8 cellular contexts compared by ENCODE assay signal in the genomic region with DNA sequence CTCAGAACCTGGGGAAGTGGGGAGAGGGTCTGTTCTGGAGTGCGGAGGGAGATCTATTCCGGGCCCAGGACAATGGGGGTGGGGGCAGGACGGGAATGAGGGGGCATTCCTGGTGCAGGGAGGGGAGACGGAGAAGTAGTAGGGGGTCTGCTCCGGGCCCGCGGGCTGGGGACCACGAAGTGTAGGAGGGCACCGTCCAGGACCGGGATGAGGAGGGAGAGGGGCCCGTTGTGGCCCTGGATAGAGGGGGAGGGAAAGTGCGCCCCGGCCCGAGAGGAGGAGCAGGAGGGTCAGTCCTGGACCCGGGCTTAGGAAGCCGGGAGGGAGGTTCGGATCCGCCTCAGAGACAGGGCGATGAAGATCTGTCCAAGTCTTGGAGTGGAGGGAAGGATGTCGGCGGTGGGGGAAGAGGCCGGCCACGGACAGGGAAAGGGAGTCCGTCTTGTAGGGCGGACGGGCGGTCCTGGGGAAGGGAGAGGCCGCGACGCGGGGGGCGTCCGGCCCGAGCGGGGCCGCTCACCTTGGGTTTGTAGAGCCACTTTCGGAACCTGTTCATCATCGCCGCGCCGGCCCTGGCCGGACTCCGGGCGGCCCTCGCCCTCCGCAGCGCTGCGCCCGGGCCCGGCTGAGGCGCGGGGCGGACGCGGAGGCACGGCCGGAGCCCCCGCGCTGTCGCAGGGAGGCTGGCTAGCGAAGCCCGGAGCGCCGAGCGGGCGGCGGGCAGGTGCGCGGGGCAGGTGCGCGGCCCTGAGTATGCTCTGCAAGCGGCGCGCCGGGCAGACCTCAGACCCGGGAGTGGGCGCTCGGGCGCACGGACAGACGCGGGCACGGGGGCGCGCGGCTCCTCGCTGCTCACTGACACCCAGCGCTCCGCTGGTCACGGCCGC. TPM values are rescaled to one million over a fixed set of nuclear protein-coding genes. Genes with fewer than 3 reads are reported as not detected.
DNase-seq lines count a peak whose midpoint lies in the region; ATAC-seq, FAIRE-seq and TF ChIP-seq lines count a peak whose summit lies in the region.

TSS of gene ZFYVE28 (minus strand) at position 881 of the 887 bp plus-strand sequence. CDS start at position 559, 322 bp downstream.

- H3K79me2 ChIP-seq in Loucy (ENCODE audit: insufficient read depth, low read length) (no peaks in the 10 kb centered on the region), astrocyte (ENCODE audit: insufficient read depth, low read length) (no peaks in the 10 kb centered on the region)

- H3K9me3 ChIP-seq in Loucy (ENCODE audit: insufficient read depth, low read depth, low read length) (no peaks in the 10 kb centered on the region), astrocyte (ENCODE audit: insufficient read depth, low read depth, low read length) (no peaks in the 10 kb centered on the region), stomach smooth muscle (ENCODE audit: control insufficient read depth in 2 of 2, low read length in 2 of 2) (no peaks in the 10 kb centered on the region)

- peak within 1 kb of the TSS; percentile 41 for H3K27ac Mint-ChIP-seq in astrocyte (ENCODE audit: unreplicated experiment)

- peak within 1 kb of the TSS; percentile 96 for H3K4me2 ChIP-seq in Loucy (ENCODE audit: low read depth, low read length, poor library complexity, severe bottlenecking)
- H3K4me2 ChIP-seq in astrocyte (ENCODE audit: low read length) = peak within 1 kb of the TSS; percentile 97

- no peaks in the 10 kb centered on the region for H3K9me2 ChIP-seq in Loucy (replicated peaks; ENCODE audit: low read depth, low read length)

- no peaks in the 10 kb centered on the region for H3K36me3 ChIP-seq in Loucy (ENCODE audit: insufficient read depth, low read length)
- H3K36me3 ChIP-seq in astrocyte (ENCODE audit: insufficient read depth, low read length) = no peaks in the 10 kb centered on the region
- H3K36me3 ChIP-seq in stomach smooth muscle (ENCODE audit: control insufficient read depth in 2 of 2, insufficient read depth in 2 of 2, low read length in 2 of 2) = no peaks in the 10 kb centered on the region

- peak within 1 kb of the TSS; percentile 78 for H3K4me3 ChIP-seq in Loucy (ENCODE audit: low read length, poor library complexity, severe bottlenecking)
- H3K4me3 ChIP-seq in astrocyte (ENCODE audit: insufficient read depth, low read depth, low read length) = peak within 1 kb of the TSS; percentile 58
- H3K4me3 ChIP-seq in stomach smooth muscle (ENCODE audit: low read length in 2 of 2) = peak within 1 kb of the TSS; percentile 51 to 78

- H2AFZ ChIP-seq in Loucy (ENCODE audit: low read length) = peak within 1 kb of the TSS; percentile 79
- peak within 1 kb of the TSS; percentile 80 for H2AFZ ChIP-seq in astrocyte (ENCODE audit: low read depth, low read length)

- H3K36me3 Mint-ChIP-seq in astrocyte (ENCODE audit: low read depth, unreplicated experiment) = no peaks in the 10 kb centered on the region

- H3K9ac ChIP-seq in Loucy (ENCODE audit: low read depth, low read length, poor library complexity, severe bottlenecking) (no peak within 1 kb of the TSS), astrocyte (ENCODE audit: low read length) (peak within 1 kb of the TSS; percentile 44), stomach smooth muscle (ENCODE audit: low read length in 2 of 2) (peak within 1 kb of the TSS in 1 of 2 donors; percentile 29)

- H4K20me1 ChIP-seq in Loucy (ENCODE audit: insufficient read depth, low read length, poor library complexity, severe bottlenecking) (no peaks in the 10 kb centered on the region), astrocyte (ENCODE audit: insufficient read depth, low read length) (peaks cover 6% of the 10 kb centered on the region)

- DNase-seq in Right ventricle myocardium inferior (ENCODE audit: missing footprints) = peak; percentile 75
- DNase-seq in left ventricle myocardium superior = no peak
- DNase-seq in astrocyte (ENCODE audit: low read depth) = no peak
- peak; percentile 40 for DNase-seq in left kidney (ENCODE audit: low read depth, low spot score)
- no peak for DNase-seq in GF-D8 (lab: John Stamatoyannopoulos, UW)
- no peak for DNase-seq in NCI-H526 treated with DMSO at 0.1 percent for 48 hours (lab: John Stamatoyannopoulos, UW)

- H3K4me1 ChIP-seq in Loucy (ENCODE audit: insufficient read depth, low read length, poor library complexity, severe bottlenecking) = peaks cover 37% of the 10 kb centered on the region
- H3K4me1 ChIP-seq in astrocyte (ENCODE audit: insufficient read depth, low read length) = peaks cover 25% of the 10 kb centered on the region
- peaks cover 37% of the 10 kb centered on the region for H3K4me1 ChIP-seq in stomach smooth muscle (ENCODE audit: control insufficient read depth, insufficient read depth, low read length)

- peak within 1 kb of the TSS; percentile 86 for H3K4me3 Mint-ChIP-seq in astrocyte (ENCODE audit: unreplicated experiment)

- ATAC-seq in Right ventricle myocardium inferior (no peak), left ventricle myocardium superior (no peak)

- intact Hi-C loops in Right ventricle myocardium inferior (cut with DNase I) (loop anchor here (1.0 to 5.0 kb wide), 4 partner anchors 51 to 544 kb away; partner anchors contain the start of genes GRK4, HAUS3, MXD4 and NOP14), left ventricle myocardium superior (cut with micrococcal nuclease) (no loop called here)

- H3K27me3 ChIP-seq in Loucy (ENCODE audit: insufficient read depth, low read length, poor library complexity, severe bottlenecking) (peaks cover 7% of the 10 kb centered on the region), astrocyte (ENCODE audit: insufficient read depth, low read length) (peaks cover 63% of the 10 kb centered on the region), stomach smooth muscle (ENCODE audit: control insufficient read depth in 1 of 2, insufficient read depth in 2 of 2, low read length in 2 of 2) (peaks cover 47 to 52% of the 10 kb centered on the region in 2 donors)

- 0 out of 2 replicates have a peak, but pooled peaks cover 6% of the 10 kb centered on the region for H3F3A ChIP-seq in Loucy (ENCODE audit: low read depth)

- H3K27me3 Mint-ChIP-seq in astrocyte (ENCODE audit: low read depth, unreplicated experiment) = peaks cover 72% of the 10 kb centered on the region

- peaks cover 10% of the 10 kb centered on the region for H3K9me3 Mint-ChIP-seq in astrocyte (ENCODE audit: unreplicated experiment)

- FAIRE-seq in astrocyte (lab: Jason Lieb, UNC) = no peak

- H3K4me1 Mint-ChIP-seq in astrocyte (ENCODE audit: low read depth, unreplicated experiment) = peaks cover 4% of the 10 kb centered on the region

- TF ChIP-seq CTCF in Loucy (conservative IDR thresholded peaks at IDR 0.05; ENCODE audit: low read length) (no peak), astrocyte (IDR thresholded peaks at IDR 0.05; ENCODE audit: insufficient read depth, low read depth, low read length) (no peak)

- H3K27ac ChIP-seq in astrocyte (ENCODE audit: low read depth, low read length) (no peak within 1 kb of the TSS), stomach smooth muscle (ENCODE audit: low read length) (no peak within 1 kb of the TSS)

RNA-seq across cellular contexts. Expression of gene ZFYVE28, which starts in this region (rescaled TPM):
- 6.5 TPM for total RNA-seq in Right ventricle myocardium inferior
- 5.6 TPM for total RNA-seq in left ventricle myocardium superior
- total RNA-seq in astrocyte = 0.31 and 0.68 TPM in 2 replicates

Comparison
In these comparisons a context has a peak if more than half of its experiments do, and no peak if none do; other contexts are left out.
1. DNase-seq: peak in Right ventricle myocardium inferior (single experiment) and left kidney (single experiment); none in left ventricle myocardium superior (single experiment), astrocyte (single experiment), GF-D8 (single experiment) and NCI-H526 treated with DMSO at 0.1 percent for 48 hours (single experiment).
2. Peak in every context shown above with its lines, with median percentiles within 50 percentile points of each other: H3K4me3 ChIP-seq.